Comparison of ENCODE assay signal across 1 cellular context in genomic region chr6:130679684-130680083, GRCh38.
TF ChIP-seq lines count a peak whose summit lies in the region.

No MANE protein-coding gene starts in this region.

TF ChIP-seq in IMR-90, 13 proteins besides CTCF, POLR2A, EP300 and RAD21 (continued from another document):
- no peak for TF ChIP-seq MAFK (IDR thresholded peaks at IDR 0.05; ENCODE audit: low read depth, low read length)
